32 cellular contexts compared by ENCODE assay signal in genomic region chr12:49352351-49352750, GRCh38. TPM values are rescaled to one million over a fixed set of nuclear protein-coding genes. Genes with fewer than 3 reads are reported as not detected.
"Had no signal": no experiment of that assay in that cellular context is flagged by ENCODE, and none has a peak within 500 bp of the region (broad histone marks: within the 10 kb centered on the region; RNA-seq: fewer than 3 reads in every experiment).

No MANE protein-coding gene starts in this region.

- H3K9me3 ChIP-seq: colonic mucosa, esophagus muscularis mucosa, gastroesophageal sphincter, heart right ventricle, lower lobe of right lung, neutrophil, prostate gland, sigmoid colon, thoracic aorta, tibial nerve, upper lobe of left lung, uterus had no signal

- DNase-seq: colonic mucosa; effector CD8-positive, alpha-beta T cell; foreskin keratinocyte; heart right ventricle; hippocampal formation; left cardiac atrium; left ventricle myocardium superior; lower lobe of right lung; natural killer cell; right cardiac atrium; stimulated activated CD4-positive, alpha-beta T cell treated with anti-CD3 and anti-CD28 coated beads, Interleukin-4, amount 100 ng/mL, for 4 hours; stimulated activated naive CD8-positive, alpha-beta T cell treated with anti-CD3 and anti-CD28 coated beads, Interleukin-15, Interleukin-2, amounts not matched to agents 100 U/mL and 50 U/mL, for 24 hours; upper lobe of left lung; uterus had no signal

- H3K36me3 ChIP-seq: colonic mucosa, esophagus muscularis mucosa, gastroesophageal sphincter, heart right ventricle, lower lobe of right lung, neutrophil, prostate gland, sigmoid colon, thoracic aorta, tibial nerve, upper lobe of left lung, uterus had no signal

- H3K4me3 ChIP-seq: colonic mucosa, esophagus muscularis mucosa, gastroesophageal sphincter, heart right ventricle, lower lobe of right lung, prostate gland, sigmoid colon, thoracic aorta, tibial nerve, upper lobe of left lung, uterus had no signal

- H3K27ac ChIP-seq: colonic mucosa, esophagus muscularis mucosa, foreskin keratinocyte, gastroesophageal sphincter, heart right ventricle, lower lobe of right lung, neutrophil, parathyroid adenoma, prostate gland, sigmoid colon, thoracic aorta, tibial nerve, upper lobe of left lung, uterus had no signal

- FAIRE-seq: endothelial cell of umbilical vein, islet of Langerhans had no signal

- ATAC-seq: foreskin keratinocyte; gastroesophageal sphincter; heart right ventricle; left cardiac atrium; left ventricle myocardium superior; lower lobe of right lung; natural killer cell; right cardiac atrium; stimulated activated memory B cell treated with anti-CD40 and anti-IgM and Interleukin-4, amounts not matched to agents 10 μg/mL and 1 μg/mL and 100 μg/mL, for 72 hours; stimulated activated naive CD8-positive, alpha-beta T cell treated with anti-CD3 and anti-CD28 coated beads, Interleukin-15, Interleukin-2, amounts not matched to agents 100 U/mL and 50 U/mL, for 24 hours had no signal

- H3K4me1 ChIP-seq: foreskin keratinocyte had no signal

RNA-seq across cellular contexts. Expression of gene DNAJC22, which starts 5.7 kb away (rescaled TPM):
- total RNA-seq: mononuclear cell, natural killer cell, skeletal muscle tissue, tibial nerve had no signal
- polyA plus RNA-seq: foreskin keratinocyte had no signal

RNA-seq across cellular contexts. Expression of gene C1QL4, which starts 15.4 kb away (rescaled TPM):
- total RNA-seq: colonic mucosa, endothelial cell of umbilical vein, epithelial cell of proximal tubule, esophagus muscularis mucosa, gastroesophageal sphincter, heart right ventricle, kidney epithelial cell, left cardiac atrium, left ventricle myocardium superior, lower lobe of right lung, natural killer cell, right cardiac atrium, sigmoid colon, skeletal muscle tissue, thoracic aorta, tibial nerve, upper lobe of left lung had no signal
- polyA plus RNA-seq: endothelial cell of umbilical vein, fibroblast of lung, heart right ventricle, right cardiac atrium had no signal

RNA-seq across cellular contexts. Expression of gene PRPH, which starts 57.4 kb away (rescaled TPM):
- total RNA-seq: chondrocyte, endothelial cell of umbilical vein, epithelial cell of proximal tubule, foreskin keratinocyte, left ventricle myocardium superior, mononuclear cell, natural killer cell had no signal
- polyA plus RNA-seq: endothelial cell of umbilical vein, neural cell had no signal
